1 cellular context compared by ENCODE assay signal in genomic region chr1:51519048-51519856, GRCh38.
TF ChIP-seq lines count a peak whose summit lies in the region.

TSS of gene EPS15 (minus strand) at chr1:51519266. CDS start at chr1:51519231, 35 bp downstream.

TF ChIP-seq in K562, 482 proteins besides CTCF, POLR2A, EP300 and RAD21 (continued from another document and continues in another):
- TF ChIP-seq ZNF318 (IDR thresholded peaks at IDR 0.05; ENCODE audit: borderline replicate concordance in 1 of 2, low read depth in 1 of 2) (no peak), ZHX1 (conservative IDR thresholded peaks at IDR 0.05; ENCODE audit: low read length) (no peak), PHTF2 (CRISPR knock-in tag; IDR thresholded peaks at IDR 0.05) (no peak), BDP1 (IDR thresholded peaks at IDR 0.05; ENCODE audit: insufficient read depth, insufficient read length) (no peak), KDM2B (CRISPR knock-in tag; IDR thresholded peaks at IDR 0.05) (0 out of 2 replicates have a peak, but pooled peaks have one; percentile 30), HDAC6 (IDR thresholded peaks at IDR 0.05; ENCODE audit: low read depth, low read length) (no peak), RBM39 (optimal IDR thresholded peaks at IDR 0.05; ENCODE audit: low read depth, low read length) (no peak), DEAF1 (CRISPR knock-in tag; IDR thresholded peaks at IDR 0.05) (0 out of 2 replicates have a peak, but pooled peaks have one; percentile 27), CCNT2 (IDR thresholded peaks at IDR 0.05; ENCODE audit: borderline replicate concordance, extremely low read depth, insufficient read length, low read depth, low read length) (peak; percentile 49), RCOR1 (IDR thresholded peaks at IDR 0.05; ENCODE audit: borderline replicate concordance in 1 of 2, low read depth in 2 of 2, low read length in 2 of 2) (peak; percentile 48 to 90; a peak in 3 of 4 replicates), ZNF507 (tag; conservative IDR thresholded peaks at IDR 0.05) (no peak), ZBTB26 (CRISPR knock-in tag; IDR thresholded peaks at IDR 0.05) (peak; percentile 53; the same call in 1 of the 2 replicates), NR3C1 (CRISPR knock-in tag; IDR thresholded peaks at IDR 0.05) (no peak), HSF4 (CRISPR knock-in tag; IDR thresholded peaks at IDR 0.05; ENCODE audit: borderline replicate concordance) (peak; percentile 59; the same call in 1 of the 2 replicates), RFX7 (CRISPR knock-in tag; IDR thresholded peaks at IDR 0.05) (no peak), SP2 (IDR thresholded peaks at IDR 0.05; ENCODE audit: extremely low read depth, low read depth, low read length, poor library complexity, severe bottlenecking) (no peak), MTA1 (IDR thresholded peaks at IDR 0.05; ENCODE audit: borderline replicate concordance) (peak; percentile 69; the same call in 1 of the 2 replicates), CEBPG (CRISPR knock-in tag; IDR thresholded peaks at IDR 0.05) (0 out of 2 replicates have a peak, but pooled peaks have one; percentile 23), CEBPG (tag; conservative IDR thresholded peaks at IDR 0.05 in 1 of 2, IDR thresholded peaks at IDR 0.05 in 1 of 2) (no peak), ETS2 (tag; IDR thresholded peaks at IDR 0.05; ENCODE audit: borderline replicate concordance, poor library complexity, severe bottlenecking) (no peak), ILF3 (IDR thresholded peaks at IDR 0.05; ENCODE audit: borderline replicate concordance) (no peak), ZNF174 (CRISPR knock-in tag; IDR thresholded peaks at IDR 0.05) (no peak), CHD1 (IDR thresholded peaks at IDR 0.05; ENCODE audit: low read length) (no peak), ZNF280A (IDR thresholded peaks at IDR 0.05; ENCODE audit: low read depth, partially characterized antibody) (no peak), ATF2 (CRISPR knock-in tag; IDR thresholded peaks at IDR 0.05) (no peak), BCOR (IDR thresholded peaks at IDR 0.05) (peak; percentile 100), NR2C1 (IDR thresholded peaks at IDR 0.05) (peak; percentile 89), NR2C1 (tag; IDR thresholded peaks at IDR 0.05) (peak; percentile 89), PYGO2 (tag; IDR thresholded peaks at IDR 0.05) (0 out of 2 replicates have a peak, but pooled peaks have one; percentile 68), TEAD2 (tag; IDR thresholded peaks at IDR 0.05) (no peak), MTA3 (IDR thresholded peaks at IDR 0.05; ENCODE audit: borderline replicate concordance) (0 out of 2 replicates have a peak, but pooled peaks have one; percentile 16), PRDM10 (IDR thresholded peaks at IDR 0.05; ENCODE audit: partially characterized antibody) (no peak), ELK1 (CRISPR knock-in tag; IDR thresholded peaks at IDR 0.05) (no peak), HNRNPK (IDR thresholded peaks at IDR 0.05; ENCODE audit: low read depth, low read length, poor library complexity, severe bottlenecking) (no peak), TGIF2 (CRISPR knock-in tag; IDR thresholded peaks at IDR 0.05) (no peak), L3MBTL2 (IDR thresholded peaks at IDR 0.05) (no peak), SMAD3 (CRISPR knock-in tag; conservative IDR thresholded peaks at IDR 0.05) (peak; percentile 74), MCM2 (IDR thresholded peaks at IDR 0.05; ENCODE audit: low read depth) (no peak), GABPB1 (CRISPR knock-in tag; IDR thresholded peaks at IDR 0.05) (peak; percentile 66), CAMTA2 (CRISPR knock-in tag; conservative IDR thresholded peaks at IDR 0.05) (no peak)
